Comparison of ENCODE assay signal across 25 cellular contexts in genomic region chr14:30349515-30349914, GRCh38.
"Had no signal": no experiment of that assay in that cellular context is flagged by ENCODE, and none has a peak within 500 bp of the region (broad histone marks: within the 10 kb centered on the region; RNA-seq: fewer than 3 reads in every experiment).

No MANE protein-coding gene starts in this region.

- H3K4me1 ChIP-seq: Peyer's patch had no signal

- FAIRE-seq: astrocyte, colon, TTC549 had no signal

- H3K36me3 ChIP-seq: cardiac muscle cell, Peyer's patch had no signal

- DNase-seq: activated CD4-positive, alpha-beta memory T cell treated with anti-CD3 and anti-CD28 coated beads for 36 hours; activated CD4-positive, alpha-beta T cell treated with anti-CD3 and anti-CD28 coated beads, Interleukin-2, amount 10 ng/mL, durations not matched to agents 7 days and 5 days; activated CD4-positive, CD25-positive, alpha-beta regulatory T cell; activated CD8-positive, alpha-beta memory T cell treated with anti-CD3 and anti-CD28 coated beads for 24 hours; activated gamma-delta T cell; activated naive CD4-positive, alpha-beta T cell treated with anti-CD3 and anti-CD28 coated beads for 36 hours; activated T-cell treated with anti-CD3 and anti-CD28 coated beads, Interleukin-2, amount 50 U/mL, for 4 hours; cerebellar nuclear complex; Kasumi-1; KBM-7; NCI-H1105 treated with DMSO at 0.1 percent for 48 hours; NCI-H2029; NCI-H2107; NCI-H446 treated with DMSO at 0.1 percent for 48 hours; NCI-H69; NK-92 treated with Interleukin-12 subunit alpha and Interleukin-12 subunit beta, amount 100 ng/mL, for 24 hours; Peyer's patch; SHP77 treated with DMSO at 0.1 percent for 48 hours; T-cell; T-helper 2 cell; T1000 had no signal

- H3K27me3 ChIP-seq: cardiac muscle cell, Peyer's patch had no signal

- H3K4me3 ChIP-seq: cardiac muscle cell, Peyer's patch had no signal

- H3K27ac ChIP-seq: cardiac muscle cell, Peyer's patch had no signal

- H3K9me3 ChIP-seq: Peyer's patch had no signal
